ENCODE assay signal across 18 cellular contexts in genomic region chr2:109205447-109205846, GRCh38.
DNase-seq lines count a peak whose midpoint lies in the region; ATAC-seq and TF ChIP-seq lines count a peak whose summit lies in the region.
"Had no signal": no experiment of that assay in that cellular context is flagged by ENCODE, and none has a peak within 500 bp of the region (broad histone marks: within the 10 kb centered on the region; RNA-seq: fewer than 3 reads in every experiment).

No MANE protein-coding gene starts in this region.

- no peak overlapping the region for H3K27ac ChIP-seq in heart left ventricle
- peak overlapping the region; percentile 23 for H3K27ac ChIP-seq in neutrophil
- H3K27ac ChIP-seq: 22Rv1, GM23248 had no signal

- peak; percentile 12 for DNase-seq in activated CD4-positive, CD25-positive, alpha-beta regulatory T cell treated with anti-CD3 and anti-CD28 coated beads, Interleukin-2, amount 50 U/mL, for 72 hours
- no peak for DNase-seq in activated CD4-positive, CD25-positive, alpha-beta regulatory T cell (lab: John Stamatoyannopoulos, UW)
- DNase-seq in cardiac septum (ENCODE audit: low spot score), result peak; percentile 51
- no peak for DNase-seq in heart left ventricle
- DNase-seq in effector memory CD8-positive, alpha-beta T cell, result peak in 2 of 3 experiments; percentile 18 to 29
- DNase-seq in SKM-1 treated with dmso at 0.1 percent for 144 hours (lab: John Stamatoyannopoulos, UW; ENCODE audit: unreplicated experiment), result no peak
- DNase-seq in naive thymus-derived CD8-positive, alpha-beta T cell, result no peak
- DNase-seq: C1 segment of cervical spinal cord; CD4-positive, alpha-beta memory T cell; COR-L47; DMS153; DND-41; GM23248; H7; HCEC 1CT had no signal

- TF ChIP-seq CTCF in heart left ventricle (IDR thresholded peaks at IDR 0.05), result no peak
- no peak for TF ChIP-seq CTCF in neutrophil (IDR thresholded peaks at IDR 0.05)

- 92 to 97% (median 95%) methylated on average over 6 of the region's 6 CpGs for WGBS in heart left ventricle, 4 donors

- H3K27ac Mint-ChIP-seq in effector memory CD8-positive, alpha-beta T cell, result no peak overlapping the region
- H3K27ac Mint-ChIP-seq in naive thymus-derived CD8-positive, alpha-beta T cell, result peak overlapping the region in 1 of 10 donors; percentile 50
- H3K27ac Mint-ChIP-seq: B cell; CD4-positive, alpha-beta memory T cell had no signal

- H3K9me3 ChIP-seq in heart left ventricle (peaks cover 0 to 11% (median 0%) of the 10 kb centered on the region in 12 donors), neutrophil (no peaks in the 10 kb centered on the region)

- intact Hi-C loops in cardiac septum (cut with DNase I) (no loop called here), heart left ventricle (cut with DNase I) (loop anchor here in 3 of 10 donors (5.0 to 10.0 kb wide), 3 partner anchors 71 to 81 kb away; partner anchors contain the start of gene SH3RF3 (in 2 of the 3))

- H3K9me3 Mint-ChIP-seq in effector memory CD8-positive, alpha-beta T cell, result no peaks in the 10 kb centered on the region
- peaks cover 0 to 3% (median 0%) of the 10 kb centered on the region in 9 donors for H3K9me3 Mint-ChIP-seq in naive thymus-derived CD8-positive, alpha-beta T cell

- H3K27me3 ChIP-seq in heart left ventricle (no peaks in the 10 kb centered on the region), neutrophil (no peaks in the 10 kb centered on the region)

- H3K4me1 Mint-ChIP-seq in effector memory CD8-positive, alpha-beta T cell (ENCODE audit: low read depth in 2 of 2), result peaks cover 0 to 25% of the 10 kb centered on the region in 2 donors
- H3K4me1 Mint-ChIP-seq in naive thymus-derived CD8-positive, alpha-beta T cell, result peaks cover 14 to 36% (median 16%) of the 10 kb centered on the region in 4 donors

- peaks cover 0 to 45% (median 25%) of the 10 kb centered on the region in 12 donors for H3K4me1 ChIP-seq in heart left ventricle
- H3K4me1 ChIP-seq in neutrophil (ENCODE audit: control insufficient read depth in 1 of 2, insufficient read depth in 1 of 2, low read depth in 1 of 2, low read length in 1 of 2), result peaks cover 12 to 29% of the 10 kb centered on the region in 2 experiments

- no peaks in the 10 kb centered on the region for H3K36me3 Mint-ChIP-seq in effector memory CD8-positive, alpha-beta T cell (ENCODE audit: insufficient read depth)
- H3K36me3 Mint-ChIP-seq in naive thymus-derived CD8-positive, alpha-beta T cell, result no peaks in the 10 kb centered on the region
- H3K36me3 Mint-ChIP-seq: CD4-positive, alpha-beta memory T cell had no signal

- H3K36me3 ChIP-seq in heart left ventricle (no peaks in the 10 kb centered on the region), neutrophil (no peaks in the 10 kb centered on the region)

- POLR2A ChIA-PET in naive thymus-derived CD8-positive, alpha-beta T cell (lab: Charles Lee), result no interaction called here

- no peak for TF ChIP-seq POLR2A in heart left ventricle (IDR thresholded peaks at IDR 0.05)

- ATAC-seq in heart left ventricle, result no peak
- ATAC-seq in effector memory CD8-positive, alpha-beta T cell (replicated peaks), result peak; percentile 98
- no peak for ATAC-seq in naive thymus-derived CD8-positive, alpha-beta T cell

- peak overlapping the region in 1 of 2 donors; percentile 31 for H3K4me3 Mint-ChIP-seq in effector memory CD8-positive, alpha-beta T cell
- H3K4me3 Mint-ChIP-seq in naive thymus-derived CD8-positive, alpha-beta T cell, result no peak overlapping the region
- H3K4me3 Mint-ChIP-seq: B cell; CD4-positive, alpha-beta memory T cell had no signal

- H3K4me3 ChIP-seq in heart left ventricle, result no peak overlapping the region
- no peak overlapping the region for H3K4me3 ChIP-seq in neutrophil (ENCODE audit: low read depth in 1 of 2, low read length in 1 of 2)
- H3K4me3 ChIP-seq: GM23248 had no signal

- H3K27me3 Mint-ChIP-seq in effector memory CD8-positive, alpha-beta T cell, result peaks cover 19 to 29% of the 10 kb centered on the region in 2 donors
- H3K27me3 Mint-ChIP-seq in naive thymus-derived CD8-positive, alpha-beta T cell, result peaks cover 0 to 12% (median 4%) of the 10 kb centered on the region in 5 donors

Comparison
In these comparisons a context has a peak if more than half of its experiments do, and no peak if none do; other contexts are left out.
1. DNase-seq: peak in activated CD4-positive, CD25-positive, alpha-beta regulatory T cell treated with anti-CD3 and anti-CD28 coated beads, Interleukin-2, amount 50 U/mL, for 72 hours (single experiment), cardiac septum (single experiment) and effector memory CD8-positive, alpha-beta T cell (2 of 3); none in activated CD4-positive, CD25-positive, alpha-beta regulatory T cell (0 of 4), heart left ventricle (0 of 5), SKM-1 treated with dmso at 0.1 percent for 144 hours (single experiment) and naive thymus-derived CD8-positive, alpha-beta T cell (0 of 10).